Comparison of ENCODE assay signal across 16 cellular contexts in genomic region chr22:36234919-36235318, GRCh38. TPM values are rescaled to one million over a fixed set of nuclear protein-coding genes. Genes with fewer than 3 reads are reported as not detected.
DNase-seq lines count a peak whose midpoint lies in the region; ATAC-seq and TF ChIP-seq lines count a peak whose summit lies in the region.
"Had no signal": no experiment of that assay in that cellular context is flagged by ENCODE, and none has a peak within 500 bp of the region (broad histone marks: within the 10 kb centered on the region; RNA-seq: fewer than 3 reads in every experiment).

No MANE protein-coding gene starts in this region.

- no peak for ATAC-seq in body of pancreas
- ATAC-seq: Right ventricle myocardium inferior had no signal

- peaks cover 39% of the 10 kb centered on the region for H3K36me3 Mint-ChIP-seq in activated naive CD4-positive, alpha-beta T cell treated with anti-CD3 and anti-CD28 coated beads, Interleukin-2, amount 50 U/mL, for 24 hours
- H3K36me3 Mint-ChIP-seq in activated CD4-positive, alpha-beta memory T cell treated with anti-CD3 and anti-CD28 coated beads for 36 hours = peaks cover 70% of the 10 kb centered on the region

- H3K9me3 ChIP-seq in body of pancreas = no peaks in the 10 kb centered on the region
- H3K9me3 ChIP-seq: suprapubic skin had no signal

- no peaks in the 10 kb centered on the region for H3K27me3 ChIP-seq in body of pancreas
- H3K27me3 ChIP-seq: suprapubic skin had no signal

- H3K4me1 Mint-ChIP-seq in activated naive CD4-positive, alpha-beta T cell treated with anti-CD3 and anti-CD28 coated beads, Interleukin-2, amount 50 U/mL, for 24 hours = peaks cover 55% of the 10 kb centered on the region
- peaks cover 56% of the 10 kb centered on the region for H3K4me1 Mint-ChIP-seq in activated CD4-positive, alpha-beta memory T cell treated with anti-CD3 and anti-CD28 coated beads for 36 hours (ENCODE audit: low read depth)

- peak overlapping the region; percentile 79 for H3K27ac Mint-ChIP-seq in activated naive CD4-positive, alpha-beta T cell treated with anti-CD3 and anti-CD28 coated beads, Interleukin-2, amount 50 U/mL, for 24 hours
- peak overlapping the region; percentile 57 for H3K27ac Mint-ChIP-seq in activated CD4-positive, alpha-beta memory T cell treated with anti-CD3 and anti-CD28 coated beads for 36 hours

- H3K27me3 Mint-ChIP-seq in activated naive CD4-positive, alpha-beta T cell treated with anti-CD3 and anti-CD28 coated beads, Interleukin-2, amount 50 U/mL, for 24 hours = no peaks in the 10 kb centered on the region
- no peaks in the 10 kb centered on the region for H3K27me3 Mint-ChIP-seq in activated CD4-positive, alpha-beta memory T cell treated with anti-CD3 and anti-CD28 coated beads for 36 hours

- 69 to 75% methylated on average over 2 of the region's 2 CpGs for WGBS in body of pancreas, 2 donors

- TF ChIP-seq POLR2A in body of pancreas (IDR thresholded peaks at IDR 0.05) = no peak

- peaks cover 0 to 19% of the 10 kb centered on the region in 2 donors for H3K36me3 ChIP-seq in body of pancreas (replicated peaks in 1 of 2; ENCODE audit: insufficient read depth in 1 of 2, low read depth in 2 of 2)

- H3K4me3 Mint-ChIP-seq in activated naive CD4-positive, alpha-beta T cell treated with anti-CD3 and anti-CD28 coated beads, Interleukin-2, amount 50 U/mL, for 24 hours = peak overlapping the region; percentile 24
- peak overlapping the region; percentile 28 for H3K4me3 Mint-ChIP-seq in activated CD4-positive, alpha-beta memory T cell treated with anti-CD3 and anti-CD28 coated beads for 36 hours

- TF ChIP-seq CTCF in body of pancreas (IDR thresholded peaks at IDR 0.05) (no peak), GM10248 (IDR thresholded peaks at IDR 0.05; ENCODE audit: control extremely low read depth, extremely low read depth, low read depth, missing control alignments) (no peak)

- no peak overlapping the region for H3K4me3 ChIP-seq in body of pancreas
- H3K4me3 ChIP-seq: suprapubic skin had no signal

- intact Hi-C loops in activated CD4-positive, alpha-beta memory T cell treated with anti-CD3 and anti-CD28 coated beads for 36 hours (cut with micrococcal nuclease) = loop anchor here (10.0 kb wide), 1 partner anchor 590 kb away; the partner anchor contains the start of gene APOL6
- intact Hi-C loops in body of pancreas (cut with DNase I) = no loop called here

- peaks cover 33% of the 10 kb centered on the region for H3K4me1 ChIP-seq in body of pancreas

- CTCF ChIA-PET in activated CD4-positive, alpha-beta memory T cell treated with anti-CD3 and anti-CD28 coated beads for 36 hours (lab: Charles Lee) = interaction anchor here (0.6 to 1.2 kb wide), 2 partner anchors 18 kb away, joined by 3 read pairs; partner anchors contain the start of gene APOL1
- CTCF ChIA-PET in GM10248 (lab: Yijun Ruan, JAX) = interaction anchor here (1.0 to 1.1 kb wide), 2 partner anchors 28 to 42 kb away, joined by 3 read pairs; no protein-coding TSS in a partner anchor

- no peak for DNase-seq in activated naive CD4-positive, alpha-beta T cell (lab: John Stamatoyannopoulos, UW)
- no peak for DNase-seq in activated CD4-positive, alpha-beta memory T cell treated with anti-CD3 and anti-CD28 coated beads for 36 hours
- peak; percentile 20 for DNase-seq in islet precursor cell
- peak; percentile 38 for DNase-seq in ureter (ENCODE audit: low spot score)
- no peak for DNase-seq in body of pancreas
- DNase-seq in GM10248 (ENCODE audit: extremely low spot score) = no peak
- DNase-seq: AML-193; glutamatergic neuron; HCEC 1CT; Karpas-422; NCI-H1436 treated with DMSO at 0.1 percent for 48 hours; NCI-H748 treated with DMSO at 0.1 percent for 48 hours; stimulated activated CD4-positive, alpha-beta T cell treated with anti-CD3 and anti-CD28 coated beads, Interleukin-12 subunit alpha, Interleukin-12 subunit beta, amount 100 ng/mL, for 4 hours had no signal

- POLR2A ChIA-PET in activated CD4-positive, alpha-beta memory T cell treated with anti-CD3 and anti-CD28 coated beads for 36 hours (lab: Charles Lee) = no interaction called here
- POLR2A ChIA-PET in GM10248 (lab: Yijun Ruan, JAX) = no interaction called here

- H3K27ac ChIP-seq in body of pancreas = no peak overlapping the region
- H3K27ac ChIP-seq: suprapubic skin had no signal

- H3K9me3 Mint-ChIP-seq in activated naive CD4-positive, alpha-beta T cell treated with anti-CD3 and anti-CD28 coated beads, Interleukin-2, amount 50 U/mL, for 24 hours = no peaks in the 10 kb centered on the region
- H3K9me3 Mint-ChIP-seq in activated CD4-positive, alpha-beta memory T cell treated with anti-CD3 and anti-CD28 coated beads for 36 hours = no peaks in the 10 kb centered on the region

RNA-seq across cellular contexts. Expression of gene APOL2, which starts 4.4 kb away (rescaled TPM):
- total RNA-seq in activated CD4-positive, alpha-beta memory T cell treated with anti-CD3 and anti-CD28 coated beads for 36 hours = 10 to 100 TPM; 76.4 to 82.9 TPM
- total RNA-seq in ureter (52.7 TPM), body of pancreas (10 to 100 TPM; 13.5 to 19.1 TPM)

RNA-seq across cellular contexts. Expression of gene APOL1, which starts 18.0 kb away (rescaled TPM):
- 10 to 100 TPM; 44.7 to 46.3 TPM for total RNA-seq in activated CD4-positive, alpha-beta memory T cell treated with anti-CD3 and anti-CD28 coated beads for 36 hours
- 115 TPM for total RNA-seq in ureter
- 10 to 100 TPM in 1 of 2 donors, 1 to 10 TPM in 1; 5.2 to 11.9 TPM for total RNA-seq in body of pancreas

RNA-seq across cellular contexts. Expression of gene APOL4, which starts 33.3 kb away (rescaled TPM):
- under 1 TPM; 0.53 to 0.67 TPM for total RNA-seq in activated CD4-positive, alpha-beta memory T cell treated with anti-CD3 and anti-CD28 coated beads for 36 hours
- total RNA-seq in ureter (34.4 TPM), body of pancreas (10 to 100 TPM in 1 of 2 donors, under 1 TPM in 1; 0.52 to 18.1 TPM)

Comparison
In these comparisons a context has a peak if more than half of its experiments do, and no peak if none do; other contexts are left out.
1. DNase-seq: peak in islet precursor cell (single experiment) and ureter (single experiment); none in activated naive CD4-positive, alpha-beta T cell (0 of 4), activated CD4-positive, alpha-beta memory T cell treated with anti-CD3 and anti-CD28 coated beads for 36 hours (single experiment), body of pancreas (0 of 4) and GM10248 (single experiment).